ENCODE assay signal across 1 cellular context in the genomic region with DNA sequence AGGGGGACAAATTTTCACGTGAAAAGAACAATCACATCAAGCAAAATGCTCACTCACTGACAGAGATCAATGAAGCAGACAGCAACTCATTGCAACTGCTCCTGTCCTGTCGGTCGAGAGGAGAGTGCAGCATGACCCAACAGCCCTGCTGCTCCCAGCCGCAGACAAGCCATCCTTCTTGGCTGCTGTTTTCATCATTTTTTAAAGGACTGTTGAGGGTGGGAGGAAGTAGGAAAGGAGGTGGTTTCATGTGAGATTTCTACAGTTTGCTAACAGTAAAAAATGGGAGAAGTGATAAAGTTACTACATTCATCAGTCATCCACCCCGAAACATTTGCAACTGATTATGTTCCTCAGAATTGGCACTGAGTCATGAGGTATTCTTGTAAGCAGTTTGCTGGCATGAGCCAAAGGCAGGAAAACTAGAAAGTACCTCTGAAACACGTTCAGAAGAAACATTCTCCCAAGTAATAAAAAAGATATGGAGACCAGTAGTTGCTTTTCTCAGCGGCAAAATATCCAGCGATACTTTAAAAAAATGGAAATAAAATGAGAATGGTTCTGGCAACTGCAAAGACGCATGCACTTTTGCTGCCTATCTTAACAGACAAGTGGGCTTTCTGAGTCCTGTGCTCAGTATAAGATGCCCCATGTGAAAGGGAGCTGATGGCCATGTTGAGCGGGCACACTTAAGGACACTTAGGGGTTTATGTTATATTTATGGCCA.
TF ChIP-seq lines count a peak whose summit lies in the region.

No MANE protein-coding gene starts in this region.

TF ChIP-seq in K562, 482 proteins besides CTCF, POLR2A, EP300 and RAD21 (continued from another document):
- TF ChIP-seq, protein P1, sequence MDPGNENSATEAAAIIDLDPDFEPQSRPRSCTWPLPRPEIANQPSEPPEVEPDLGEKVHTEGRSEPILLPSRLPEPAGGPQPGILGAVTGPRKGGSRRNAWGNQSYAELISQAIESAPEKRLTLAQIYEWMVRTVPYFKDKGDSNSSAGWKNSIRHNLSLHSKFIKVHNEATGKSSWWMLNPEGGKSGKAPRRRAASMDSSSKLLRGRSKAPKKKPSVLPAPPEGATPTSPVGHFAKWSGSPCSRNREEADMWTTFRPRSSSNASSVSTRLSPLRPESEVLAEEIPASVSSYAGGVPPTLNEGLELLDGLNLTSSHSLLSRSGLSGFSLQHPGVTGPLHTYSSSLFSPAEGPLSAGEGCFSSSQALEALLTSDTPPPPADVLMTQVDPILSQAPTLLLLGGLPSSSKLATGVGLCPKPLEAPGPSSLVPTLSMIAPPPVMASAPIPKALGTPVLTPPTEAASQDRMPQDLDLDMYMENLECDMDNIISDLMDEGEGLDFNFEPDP (CRISPR knock-in tag; IDR thresholded peaks at IDR 0.05): no peak
- TF ChIP-seq SPI1 (IDR thresholded peaks at IDR 0.05; ENCODE audit: borderline replicate concordance, low read depth, low read length) (no peak), BRD4 (IDR thresholded peaks at IDR 0.05) (no peak), EHMT2 (IDR thresholded peaks at IDR 0.05) (no peak), BCL6 (CRISPR knock-in tag; IDR thresholded peaks at IDR 0.05) (no peak), ZNF174 (CRISPR knock-in tag; IDR thresholded peaks at IDR 0.05) (no peak), CTBP1 (IDR thresholded peaks at IDR 0.05; ENCODE audit: borderline replicate concordance) (no peak), ZNF282 (CRISPR knock-in tag; IDR thresholded peaks at IDR 0.05) (no peak), POLR2AphosphoS2 (IDR thresholded peaks at IDR 0.05; ENCODE audit: low read length) (no peak)
- TF ChIP-seq, protein P2, sequence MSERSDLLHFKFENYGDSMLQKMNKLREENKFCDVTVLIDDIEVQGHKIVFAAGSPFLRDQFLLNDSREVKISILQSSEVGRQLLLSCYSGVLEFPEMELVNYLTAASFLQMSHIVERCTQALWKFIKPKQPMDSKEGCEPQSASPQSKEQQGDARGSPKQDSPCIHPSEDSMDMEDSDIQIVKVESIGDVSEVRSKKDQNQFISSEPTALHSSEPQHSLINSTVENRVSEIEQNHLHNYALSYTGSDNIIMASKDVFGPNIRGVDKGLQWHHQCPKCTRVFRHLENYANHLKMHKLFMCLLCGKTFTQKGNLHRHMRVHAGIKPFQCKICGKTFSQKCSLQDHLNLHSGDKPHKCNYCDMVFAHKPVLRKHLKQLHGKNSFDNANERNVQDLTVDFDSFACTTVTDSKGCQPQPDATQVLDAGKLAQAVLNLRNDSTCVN (CRISPR knock-in tag; IDR thresholded peaks at IDR 0.05): no peak
